18 cellular contexts compared by ENCODE assay signal in genomic region chr7:26459794-26460193, GRCh38.
DNase-seq lines count a peak whose midpoint lies in the region; ATAC-seq and TF ChIP-seq lines count a peak whose summit lies in the region.
"Had no signal": no experiment of that assay in that cellular context is flagged by ENCODE, and none has a peak within 500 bp of the region (broad histone marks: within the 10 kb centered on the region; RNA-seq: fewer than 3 reads in every experiment).

No MANE protein-coding gene starts in this region.

- no peaks in the 10 kb centered on the region for H3K79me2 ChIP-seq in hepatocyte

- no peaks in the 10 kb centered on the region for H4K20me1 ChIP-seq in hepatocyte (ENCODE audit: insufficient read depth, poor library complexity, severe bottlenecking)
- H4K20me1 ChIP-seq: BLaER1 treated with 17β-estradiol and CSF1 and Interleukin-3, amounts not matched to agents 10 nM and 100 nM had no signal

- no peak overlapping the region for H3K27ac Mint-ChIP-seq in CD4-positive, alpha-beta memory T cell
- H3K27ac Mint-ChIP-seq: B cell; CD8-positive, alpha-beta memory T cell had no signal

- 82% methylated on average over 5 of the region's 5 CpGs for WGBS in hepatocyte (ENCODE audit: low lambda C conversion rate, missing lambda C conversion rate)

- DNase-seq in Daoy (ENCODE audit: low read depth) (peak; percentile 62), hepatocyte (ENCODE audit: low spot score) (no peak), mucosa of descending colon (no peak), NCI-H510A treated with DMSO at 0.1 percent for 48 hours (lab: John Stamatoyannopoulos, UW) (no peak)
- DNase-seq in CD4-positive, alpha-beta memory T cell = no peak
- DNase-seq: CD8-positive, alpha-beta memory T cell; COR-L47; DMS 273 treated with DMSO at 0.1 percent for 48 hours; DMS53; GF-D8; GM23248; KG1 had no signal

- peak overlapping the region; percentile 39 for H3K27ac ChIP-seq in hepatocyte
- peak overlapping the region; percentile 61 for H3K27ac ChIP-seq in subcutaneous abdominal adipose tissue (ENCODE audit: low read depth, low read length)
- H3K27ac ChIP-seq in CD4-positive, alpha-beta memory T cell (ENCODE audit: low read depth, low read length) = no peak overlapping the region
- H3K27ac ChIP-seq: BLaER1 treated with 17β-estradiol and CSF1 and Interleukin-3, amounts not matched to agents 10 nM and 100 nM; GM23248 had no signal

- no peaks in the 10 kb centered on the region for H3K36me3 Mint-ChIP-seq in CD4-positive, alpha-beta memory T cell
- H3K36me3 Mint-ChIP-seq: CD8-positive, alpha-beta memory T cell had no signal

- no peak overlapping the region for H3K4me3 ChIP-seq in hepatocyte
- H3K4me3 ChIP-seq in mucosa of descending colon = no peak overlapping the region
- no peak overlapping the region for H3K4me3 ChIP-seq in subcutaneous abdominal adipose tissue (ENCODE audit: low read depth in 1 of 5, low read length in 5 of 5)
- no peak overlapping the region for H3K4me3 ChIP-seq in CD4-positive, alpha-beta memory T cell (ENCODE audit: low read length in 2 of 2)
- H3K4me3 ChIP-seq: BLaER1 treated with 17β-estradiol and CSF1 and Interleukin-3, amounts not matched to agents 10 nM and 100 nM; GM23248; HAP-1 had no signal

- no peak overlapping the region for H2AFZ ChIP-seq in hepatocyte
- H2AFZ ChIP-seq: GM23248 had no signal

- H3K36me3 ChIP-seq in hepatocyte (replicated peaks; ENCODE audit: insufficient read depth, low read depth) (no peaks in the 10 kb centered on the region), mucosa of descending colon (ENCODE audit: low read depth) (no peaks in the 10 kb centered on the region), subcutaneous abdominal adipose tissue (ENCODE audit: control insufficient read depth in 5 of 5, insufficient read depth in 5 of 5, low read length in 5 of 5) (no peaks in the 10 kb centered on the region)
- no peaks in the 10 kb centered on the region for H3K36me3 ChIP-seq in CD4-positive, alpha-beta memory T cell (ENCODE audit: insufficient read depth, low read length)
- H3K36me3 ChIP-seq: BLaER1 treated with 17β-estradiol and CSF1 and Interleukin-3, amounts not matched to agents 10 nM and 100 nM; HAP-1 had no signal

- no peak overlapping the region for H3K9ac ChIP-seq in subcutaneous abdominal adipose tissue (ENCODE audit: low read length in 5 of 5)
- H3K9ac ChIP-seq: BLaER1 treated with 17β-estradiol and CSF1 and Interleukin-3, amounts not matched to agents 10 nM and 100 nM; GM23248 had no signal

- no peaks in the 10 kb centered on the region for H3K4me1 Mint-ChIP-seq in CD4-positive, alpha-beta memory T cell
- H3K4me1 Mint-ChIP-seq: CD8-positive, alpha-beta memory T cell had no signal

- no peak overlapping the region for H3K4me3 Mint-ChIP-seq in CD4-positive, alpha-beta memory T cell
- H3K4me3 Mint-ChIP-seq: B cell; CD8-positive, alpha-beta memory T cell had no signal

- H3K27me3 ChIP-seq in hepatocyte (no peaks in the 10 kb centered on the region), subcutaneous abdominal adipose tissue (ENCODE audit: control insufficient read depth in 5 of 5, insufficient read depth in 4 of 5, low read length in 5 of 5) (no peaks in the 10 kb centered on the region)
- no peaks in the 10 kb centered on the region for H3K27me3 ChIP-seq in CD4-positive, alpha-beta memory T cell (ENCODE audit: insufficient read depth, low read length)
- H3K27me3 ChIP-seq: BLaER1 treated with 17β-estradiol and CSF1 and Interleukin-3, amounts not matched to agents 10 nM and 100 nM had no signal

- no peaks in the 10 kb centered on the region for H3K9me3 ChIP-seq in hepatocyte (ENCODE audit: low read depth)
- H3K9me3 ChIP-seq in mucosa of descending colon = no peaks in the 10 kb centered on the region
- no peaks in the 10 kb centered on the region for H3K9me3 ChIP-seq in subcutaneous abdominal adipose tissue (ENCODE audit: control insufficient read depth in 5 of 5, low read length in 5 of 5)
- no peaks in the 10 kb centered on the region for H3K9me3 ChIP-seq in CD4-positive, alpha-beta memory T cell (ENCODE audit: control insufficient read depth in 1 of 2, low read length in 2 of 2)
- H3K9me3 ChIP-seq: BLaER1 treated with 17β-estradiol and CSF1 and Interleukin-3, amounts not matched to agents 10 nM and 100 nM; HAP-1 had no signal

- H3K9me2 ChIP-seq in hepatocyte (replicated peaks; ENCODE audit: insufficient read depth) = no peaks in the 10 kb centered on the region

- CTCF ChIA-PET in CD4-positive, alpha-beta memory T cell (lab: Charles Lee; ENCODE audit: partially characterized antibody) = no interaction called here

- H3K27me3 Mint-ChIP-seq in CD4-positive, alpha-beta memory T cell = peaks cover 2 to 17% of the 10 kb centered on the region in 2 donors
- H3K27me3 Mint-ChIP-seq: B cell had no signal

- POLR2A ChIA-PET in CD4-positive, alpha-beta memory T cell (lab: Charles Lee; ENCODE audit: partially characterized antibody) = no interaction called here

- intact Hi-C loops in mucosa of descending colon (cut with DNase I, micrococcal nuclease) = no loop called here
- intact Hi-C loops in CD4-positive, alpha-beta memory T cell (cut with micrococcal nuclease) = no loop called here

- H3K4me1 ChIP-seq in hepatocyte (ENCODE audit: insufficient read depth) (no peaks in the 10 kb centered on the region), mucosa of descending colon (ENCODE audit: low read depth) (no peaks in the 10 kb centered on the region), subcutaneous abdominal adipose tissue (ENCODE audit: control insufficient read depth in 5 of 5, insufficient read depth in 5 of 5, low read length in 5 of 5) (peaks cover 0 to 21% (median 12%) of the 10 kb centered on the region in 5 donors)
- H3K4me1 ChIP-seq in CD4-positive, alpha-beta memory T cell (ENCODE audit: insufficient read depth, low read length) = no peaks in the 10 kb centered on the region
- H3K4me1 ChIP-seq: BLaER1 treated with 17β-estradiol and CSF1 and Interleukin-3, amounts not matched to agents 10 nM and 100 nM; HAP-1 had no signal

- ATAC-seq in mucosa of descending colon (peak; percentile 18), GM19463 (IDR thresholded peaks at IDR 0.05; ENCODE audit: unreplicated experiment) (no peak), GM21528 (IDR thresholded peaks at IDR 0.05; ENCODE audit: low FRiP score, unreplicated experiment) (no peak)

- H3K4me2 ChIP-seq in hepatocyte = no peak overlapping the region
- H3K4me2 ChIP-seq: BLaER1 treated with 17β-estradiol and CSF1 and Interleukin-3, amounts not matched to agents 10 nM and 100 nM had no signal

- no peaks in the 10 kb centered on the region for H3K9me3 Mint-ChIP-seq in CD4-positive, alpha-beta memory T cell
- H3K9me3 Mint-ChIP-seq: CD8-positive, alpha-beta memory T cell had no signal

- TF ChIP-seq CTCF in hepatocyte (IDR thresholded peaks at IDR 0.05; ENCODE audit: poor library complexity) (no peak), mucosa of descending colon (IDR thresholded peaks at IDR 0.05) (no peak)
